In genomic region chr14:78029471-78030372, GRCh38 we compare ENCODE assay signal across 1 cellular context.
TF ChIP-seq lines count a peak whose summit lies in the region.

No MANE protein-coding gene starts in this region.

TF ChIP-seq in WTC11, 78 proteins besides CTCF, POLR2A, EP300 and RAD21 (continued from another document):
- TF ChIP-seq ZNF281 (CRISPR knock-in tag; IDR thresholded peaks at IDR 0.05) (0 out of 2 replicates have a peak, but pooled peaks have one; percentile 43), MAX (CRISPR knock-in tag; IDR thresholded peaks at IDR 0.05) (0 out of 2 replicates have a peak, but pooled peaks have one; percentile 8), ZNF232 (CRISPR knock-in tag; IDR thresholded peaks at IDR 0.05) (no peak), SP1 (CRISPR knock-in tag; conservative IDR thresholded peaks at IDR 0.05) (peak; percentile 64; the same call in 1 of the 2 replicates), TEAD1 (CRISPR knock-in tag; IDR thresholded peaks at IDR 0.05) (peak; percentile 57; the same call in 1 of the 2 replicates), ZSCAN18 (CRISPR knock-in tag; IDR thresholded peaks at IDR 0.05) (no peak)
